Comparison of ENCODE assay signal across 1 cellular context in genomic region chr1:204102029-204102611, GRCh38.
A peak's percentile ranks its signal among the peaks of the same experiment; 100 is the strongest.
TF ChIP-seq lines count a peak whose summit lies in the region.

No MANE protein-coding gene starts in this region.

TF ChIP-seq in HepG2, 621 proteins besides CTCF, POLR2A, EP300 and RAD21 (continues in another document):
- TF ChIP-seq ZNF687 (CRISPR knock-in tag; IDR thresholded peaks at IDR 0.05) (peak; percentile 73), ZNF766 (CRISPR knock-in tag; IDR thresholded peaks at IDR 0.05; ENCODE audit: borderline replicate concordance) (no peak), SRSF4 (IDR thresholded peaks at IDR 0.05; ENCODE audit: low read depth, low read length, poor library complexity, severe bottlenecking) (no peak), ZBTB7A (CRISPR knock-in tag; IDR thresholded peaks at IDR 0.05) (peak; percentile 65; the same call in 1 of the 2 replicates), ZFP37 (CRISPR knock-in tag; IDR thresholded peaks at IDR 0.05; ENCODE audit: borderline replicate concordance) (0 out of 2 replicates have a peak, but pooled peaks have one; percentile 49), ZFP36L1 (CRISPR knock-in tag; IDR thresholded peaks at IDR 0.05) (no peak), ZNF563 (CRISPR knock-in tag; IDR thresholded peaks at IDR 0.05) (no peak), KAT2B (IDR thresholded peaks at IDR 0.05; ENCODE audit: borderline replicate concordance, low read depth, low read length) (no peak), GZF1 (CRISPR knock-in tag; IDR thresholded peaks at IDR 0.05) (0 out of 2 replicates have a peak, but pooled peaks have one; percentile 56), IKZF4 (CRISPR knock-in tag; IDR thresholded peaks at IDR 0.05; ENCODE audit: borderline replicate concordance, low read depth, not compliant biosample characterization) (no peak), TBL1XR1 (IDR thresholded peaks at IDR 0.05; ENCODE audit: borderline replicate concordance, low read length, partially characterized antibody) (no peak), ZSCAN22 (CRISPR knock-in tag; IDR thresholded peaks at IDR 0.05) (no peak), CENPT (CRISPR knock-in tag; IDR thresholded peaks at IDR 0.05; ENCODE audit: low read depth) (no peak), SMARCC2 (IDR thresholded peaks at IDR 0.05) (no peak), RXRB (CRISPR knock-in tag; IDR thresholded peaks at IDR 0.05; ENCODE audit: borderline replicate concordance) (peak; percentile 59; the same call in 1 of the 2 replicates), KLF13 (CRISPR knock-in tag; IDR thresholded peaks at IDR 0.05) (no peak), SP4 (CRISPR knock-in tag; IDR thresholded peaks at IDR 0.05) (no peak), ZNF598 (CRISPR knock-in tag; IDR thresholded peaks at IDR 0.05; ENCODE audit: borderline replicate concordance) (no peak), MXI1 (IDR thresholded peaks at IDR 0.05; ENCODE audit: borderline replicate concordance, low read depth, low read length) (no peak), HCFC1 (IDR thresholded peaks at IDR 0.05; ENCODE audit: low read depth, low read length) (no peak), ZBTB7B (CRISPR knock-in tag; IDR thresholded peaks at IDR 0.05) (peak; percentile 85), SIN3A (IDR thresholded peaks at IDR 0.05; ENCODE audit: borderline replicate concordance, low read depth, low read length) (no peak), RAD51 (IDR thresholded peaks at IDR 0.05; ENCODE audit: borderline replicate concordance) (no peak), IRX3 (CRISPR knock-in tag; IDR thresholded peaks at IDR 0.05; ENCODE audit: borderline replicate concordance, low read depth) (no peak), GPBP1L1 (CRISPR knock-in tag; IDR thresholded peaks at IDR 0.05) (no peak), SALL1 (CRISPR knock-in tag; IDR thresholded peaks at IDR 0.05) (peak; percentile 82), ZNF775 (CRISPR knock-in tag; IDR thresholded peaks at IDR 0.05; ENCODE audit: borderline replicate concordance) (no peak), PHF8 (CRISPR knock-in tag; IDR thresholded peaks at IDR 0.05) (no peak), KDM3A (CRISPR knock-in tag; IDR thresholded peaks at IDR 0.05; ENCODE audit: low read depth) (no peak), MAX (IDR thresholded peaks at IDR 0.05) (peak; percentile 44; the same call in 1 of the 2 replicates), ZNF34 (CRISPR knock-in tag; IDR thresholded peaks at IDR 0.05; ENCODE audit: borderline replicate concordance) (no peak), DPF2 (CRISPR knock-in tag; IDR thresholded peaks at IDR 0.05; ENCODE audit: borderline replicate concordance, low read depth) (peak; percentile 20; the same call in 1 of the 2 replicates), ZNF616 (CRISPR knock-in tag; IDR thresholded peaks at IDR 0.05; ENCODE audit: low read depth) (no peak), ZNF207 (IDR thresholded peaks at IDR 0.05; ENCODE audit: borderline replicate concordance) (no peak)
- TF ChIP-seq, protein P1, sequence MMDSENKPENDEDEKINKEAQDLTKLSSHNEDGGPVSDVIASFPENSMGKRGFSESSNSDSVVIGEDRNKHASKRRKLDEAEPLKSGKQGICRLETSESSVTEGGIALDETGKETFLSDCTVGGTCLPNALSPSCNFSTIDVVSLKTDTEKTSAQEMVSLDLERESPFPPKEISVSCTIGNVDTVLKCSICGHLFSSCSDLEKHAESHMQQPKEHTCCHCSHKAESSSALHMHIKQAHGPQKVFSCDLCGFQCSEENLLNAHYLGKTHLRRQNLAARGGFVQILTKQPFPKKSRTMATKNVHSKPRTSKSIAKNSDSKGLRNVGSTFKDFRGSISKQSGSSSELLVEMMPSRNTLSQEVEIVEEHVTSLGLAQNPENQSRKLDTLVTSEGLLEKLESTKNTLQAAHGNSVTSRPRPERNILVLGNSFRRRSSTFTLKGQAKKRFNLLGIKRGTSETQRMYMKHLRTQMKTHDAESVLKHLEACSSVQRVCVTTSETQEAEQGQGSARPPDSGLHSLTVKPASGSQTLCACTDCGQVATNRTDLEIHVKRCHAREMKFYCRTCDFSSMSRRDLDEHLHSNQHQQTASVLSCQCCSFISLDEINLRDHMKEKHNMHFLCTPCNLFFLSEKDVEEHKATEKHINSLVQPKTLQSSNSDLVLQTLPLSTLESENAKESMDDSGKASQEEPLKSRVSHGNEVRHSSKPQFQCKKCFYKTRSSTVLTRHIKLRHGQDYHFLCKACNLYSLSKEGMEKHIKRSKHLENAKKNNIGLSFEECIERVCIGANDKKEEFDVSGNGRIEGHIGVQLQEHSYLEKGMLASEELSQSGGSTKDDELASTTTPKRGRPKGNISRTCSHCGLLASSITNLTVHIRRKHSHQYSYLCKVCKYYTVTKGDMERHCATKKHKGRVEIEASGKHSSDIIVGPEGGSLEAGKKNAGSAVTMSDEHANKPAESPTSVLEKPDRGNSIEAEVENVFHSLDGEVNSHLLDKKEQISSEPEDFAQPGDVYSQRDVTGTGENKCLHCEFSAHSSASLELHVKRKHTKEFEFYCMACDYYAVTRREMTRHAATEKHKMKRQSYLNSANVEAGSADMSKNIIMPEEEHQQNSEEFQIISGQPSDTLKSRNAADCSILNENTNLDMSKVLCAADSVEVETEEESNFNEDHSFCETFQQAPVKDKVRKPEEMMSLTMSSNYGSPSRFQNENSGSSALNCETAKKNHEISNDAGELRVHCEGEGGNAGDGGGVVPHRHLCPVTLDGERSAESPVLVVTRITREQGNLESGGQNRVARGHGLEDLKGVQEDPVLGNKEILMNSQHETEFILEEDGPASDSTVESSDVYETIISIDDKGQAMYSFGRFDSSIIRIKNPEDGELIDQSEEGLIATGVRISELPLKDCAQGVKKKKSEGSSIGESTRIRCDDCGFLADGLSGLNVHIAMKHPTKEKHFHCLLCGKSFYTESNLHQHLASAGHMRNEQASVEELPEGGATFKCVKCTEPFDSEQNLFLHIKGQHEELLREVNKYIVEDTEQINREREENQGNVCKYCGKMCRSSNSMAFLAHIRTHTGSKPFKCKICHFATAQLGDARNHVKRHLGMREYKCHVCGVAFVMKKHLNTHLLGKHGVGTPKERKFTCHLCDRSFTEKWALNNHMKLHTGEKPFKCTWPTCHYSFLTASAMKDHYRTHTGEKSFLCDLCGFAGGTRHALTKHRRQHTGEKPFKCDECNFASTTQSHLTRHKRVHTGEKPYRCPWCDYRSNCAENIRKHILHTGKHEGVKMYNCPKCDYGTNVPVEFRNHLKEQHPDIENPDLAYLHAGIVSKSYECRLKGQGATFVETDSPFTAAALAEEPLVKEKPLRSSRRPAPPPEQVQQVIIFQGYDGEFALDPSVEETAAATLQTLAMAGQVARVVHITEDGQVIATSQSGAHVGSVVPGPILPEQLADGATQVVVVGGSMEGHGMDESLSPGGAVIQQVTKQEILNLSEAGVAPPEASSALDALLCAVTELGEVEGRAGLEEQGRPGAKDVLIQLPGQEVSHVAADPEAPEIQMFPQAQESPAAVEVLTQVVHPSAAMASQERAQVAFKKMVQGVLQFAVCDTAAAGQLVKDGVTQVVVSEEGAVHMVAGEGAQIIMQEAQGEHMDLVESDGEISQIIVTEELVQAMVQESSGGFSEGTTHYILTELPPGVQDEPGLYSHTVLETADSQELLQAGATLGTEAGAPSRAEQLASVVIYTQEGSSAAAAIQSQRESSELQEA (CRISPR knock-in tag; IDR thresholded peaks at IDR 0.05; ENCODE audit: not compliant biosample characterization): no peak
- TF ChIP-seq, protein P2, sequence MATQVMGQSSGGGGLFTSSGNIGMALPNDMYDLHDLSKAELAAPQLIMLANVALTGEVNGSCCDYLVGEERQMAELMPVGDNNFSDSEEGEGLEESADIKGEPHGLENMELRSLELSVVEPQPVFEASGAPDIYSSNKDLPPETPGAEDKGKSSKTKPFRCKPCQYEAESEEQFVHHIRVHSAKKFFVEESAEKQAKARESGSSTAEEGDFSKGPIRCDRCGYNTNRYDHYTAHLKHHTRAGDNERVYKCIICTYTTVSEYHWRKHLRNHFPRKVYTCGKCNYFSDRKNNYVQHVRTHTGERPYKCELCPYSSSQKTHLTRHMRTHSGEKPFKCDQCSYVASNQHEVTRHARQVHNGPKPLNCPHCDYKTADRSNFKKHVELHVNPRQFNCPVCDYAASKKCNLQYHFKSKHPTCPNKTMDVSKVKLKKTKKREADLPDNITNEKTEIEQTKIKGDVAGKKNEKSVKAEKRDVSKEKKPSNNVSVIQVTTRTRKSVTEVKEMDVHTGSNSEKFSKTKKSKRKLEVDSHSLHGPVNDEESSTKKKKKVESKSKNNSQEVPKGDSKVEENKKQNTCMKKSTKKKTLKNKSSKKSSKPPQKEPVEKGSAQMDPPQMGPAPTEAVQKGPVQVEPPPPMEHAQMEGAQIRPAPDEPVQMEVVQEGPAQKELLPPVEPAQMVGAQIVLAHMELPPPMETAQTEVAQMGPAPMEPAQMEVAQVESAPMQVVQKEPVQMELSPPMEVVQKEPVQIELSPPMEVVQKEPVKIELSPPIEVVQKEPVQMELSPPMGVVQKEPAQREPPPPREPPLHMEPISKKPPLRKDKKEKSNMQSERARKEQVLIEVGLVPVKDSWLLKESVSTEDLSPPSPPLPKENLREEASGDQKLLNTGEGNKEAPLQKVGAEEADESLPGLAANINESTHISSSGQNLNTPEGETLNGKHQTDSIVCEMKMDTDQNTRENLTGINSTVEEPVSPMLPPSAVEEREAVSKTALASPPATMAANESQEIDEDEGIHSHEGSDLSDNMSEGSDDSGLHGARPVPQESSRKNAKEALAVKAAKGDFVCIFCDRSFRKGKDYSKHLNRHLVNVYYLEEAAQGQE (IDR thresholded peaks at IDR 0.05; ENCODE audit: borderline replicate concordance in 1 of 2, low read depth in 1 of 2, low read length in 2 of 2): no peak
- TF ChIP-seq, protein P3, sequence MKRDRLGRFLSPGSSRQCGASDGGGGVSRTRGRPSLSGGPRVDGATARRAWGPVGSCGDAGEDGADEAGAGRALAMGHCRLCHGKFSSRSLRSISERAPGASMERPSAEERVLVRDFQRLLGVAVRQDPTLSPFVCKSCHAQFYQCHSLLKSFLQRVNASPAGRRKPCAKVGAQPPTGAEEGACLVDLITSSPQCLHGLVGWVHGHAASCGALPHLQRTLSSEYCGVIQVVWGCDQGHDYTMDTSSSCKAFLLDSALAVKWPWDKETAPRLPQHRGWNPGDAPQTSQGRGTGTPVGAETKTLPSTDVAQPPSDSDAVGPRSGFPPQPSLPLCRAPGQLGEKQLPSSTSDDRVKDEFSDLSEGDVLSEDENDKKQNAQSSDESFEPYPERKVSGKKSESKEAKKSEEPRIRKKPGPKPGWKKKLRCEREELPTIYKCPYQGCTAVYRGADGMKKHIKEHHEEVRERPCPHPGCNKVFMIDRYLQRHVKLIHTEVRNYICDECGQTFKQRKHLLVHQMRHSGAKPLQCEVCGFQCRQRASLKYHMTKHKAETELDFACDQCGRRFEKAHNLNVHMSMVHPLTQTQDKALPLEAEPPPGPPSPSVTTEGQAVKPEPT (CRISPR knock-in tag; IDR thresholded peaks at IDR 0.05; ENCODE audit: low read depth): no peak
- TF ChIP-seq, protein P4, sequence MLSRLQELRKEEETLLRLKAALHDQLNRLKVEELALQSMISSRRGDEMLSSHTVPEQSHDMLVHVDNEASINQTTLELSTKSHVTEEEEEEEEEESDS (CRISPR knock-in tag; IDR thresholded peaks at IDR 0.05; ENCODE audit: borderline replicate concordance): peak; percentile 42; the same call in 1 of the 2 replicates
- TF ChIP-seq, protein P5, sequence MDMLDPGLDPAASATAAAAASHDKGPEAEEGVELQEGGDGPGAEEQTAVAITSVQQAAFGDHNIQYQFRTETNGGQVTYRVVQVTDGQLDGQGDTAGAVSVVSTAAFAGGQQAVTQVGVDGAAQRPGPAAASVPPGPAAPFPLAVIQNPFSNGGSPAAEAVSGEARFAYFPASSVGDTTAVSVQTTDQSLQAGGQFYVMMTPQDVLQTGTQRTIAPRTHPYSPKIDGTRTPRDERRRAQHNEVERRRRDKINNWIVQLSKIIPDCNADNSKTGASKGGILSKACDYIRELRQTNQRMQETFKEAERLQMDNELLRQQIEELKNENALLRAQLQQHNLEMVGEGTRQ (IDR thresholded peaks at IDR 0.05; ENCODE audit: low read depth, low read length): no peak
- TF ChIP-seq, protein P5 (CRISPR knock-in tag; IDR thresholded peaks at IDR 0.05; ENCODE audit: borderline replicate concordance): no peak
